9 cellular contexts compared by ENCODE assay signal in genomic region chr6:25942561-25943147, GRCh38. TPM values are rescaled to one million over a fixed set of nuclear protein-coding genes. Genes with fewer than 3 reads are reported as not detected.
DNase-seq lines count a peak whose midpoint lies in the region; ATAC-seq and TF ChIP-seq lines count a peak whose summit lies in the region.
"Had no signal": no experiment of that assay in that cellular context is flagged by ENCODE, and none has a peak within 500 bp of the region (broad histone marks: within the 10 kb centered on the region; RNA-seq: fewer than 3 reads in every experiment).

No MANE protein-coding gene starts in this region.

- no peak overlapping the region for H3K27ac ChIP-seq in IMR-90 (ENCODE audit: insufficient read depth, low read length)
- H3K27ac ChIP-seq: neutrophil had no signal

- H3K9me3 ChIP-seq in IMR-90 (ENCODE audit: control insufficient read depth, insufficient read depth, low read length), result no peaks in the 10 kb centered on the region
- H3K9me3 ChIP-seq: neutrophil had no signal

- H3K56ac ChIP-seq in IMR-90 (ENCODE audit: extremely low read depth, insufficient read depth, low read length), result no peak overlapping the region

- no peak overlapping the region for H3K4me3 ChIP-seq in IMR-90 (ENCODE audit: insufficient read depth, low read depth, low read length)
- no peak overlapping the region for H3K4me3 ChIP-seq in fibroblast of mammary gland (ENCODE audit: control insufficient read depth, low read depth, low read length)

- CTCF ChIA-PET in IMR-90 (lab: Yijun Ruan, JAX), result no interaction called here

- TF ChIP-seq CTCF in IMR-90 (conservative IDR thresholded peaks at IDR 0.05; ENCODE audit: low read depth, low read length), result peak; percentile 69
- peak; percentile 73 for TF ChIP-seq CTCF in fibroblast of mammary gland (conservative IDR thresholded peaks at IDR 0.05; ENCODE audit: control insufficient read depth, insufficient read depth, low read depth, low read length)

- ATAC-seq in IMR-90 (ENCODE audit: low read depth), result peak; percentile 64
- ATAC-seq in stimulated activated effector memory CD8-positive, alpha-beta T cell treated with anti-CD3 and anti-CD28 coated beads, Interleukin-12 subunit alpha, Interleukin-12 subunit beta, amount 100 ng/mL, for 72 hours, result peak; percentile 49
- ATAC-seq in HG02759 (IDR thresholded peaks at IDR 0.05; ENCODE audit: unreplicated experiment), result no peak
- no peak for ATAC-seq in GM18861 (IDR thresholded peaks at IDR 0.05; ENCODE audit: unreplicated experiment)

- POLR2A ChIA-PET in IMR-90 (lab: Charles Lee; ENCODE audit: unreplicated experiment), result no interaction called here

- H2AK5ac ChIP-seq in IMR-90 (ENCODE audit: low read depth, low read length), result no peak overlapping the region

- in situ Hi-C loops in IMR-90 (cut with MboI; ENCODE audit: low sequenced_read_pairs), result no loop called here

- no peak overlapping the region for H4K8ac ChIP-seq in IMR-90 (ENCODE audit: low read depth in 2 of 2, low read length in 2 of 2)

- H3K23ac ChIP-seq in IMR-90 (ENCODE audit: low read depth, low read length), result no peak overlapping the region

- no peak overlapping the region for H3K4me2 ChIP-seq in IMR-90 (ENCODE audit: low read depth, low read length)

- no peaks in the 10 kb centered on the region for H3K36me3 Mint-ChIP-seq in stimulated activated effector memory CD8-positive, alpha-beta T cell treated with anti-CD3 and anti-CD28 coated beads, Interleukin-12 subunit alpha, Interleukin-12 subunit beta, amount 100 ng/mL, for 72 hours

- TF ChIP-seq POLR2A in IMR-90 (IDR thresholded peaks at IDR 0.05; ENCODE audit: low read depth, low read length), result no peak

- H3K4me1 ChIP-seq in IMR-90 (ENCODE audit: control insufficient read depth, insufficient read depth, low read length), result no peaks in the 10 kb centered on the region

- BruUV-seq in IMR-90 (replicated peaks; lab: Mats Ljungman, UMichigan), result no TSS peak

- no peak overlapping the region for H4K5ac ChIP-seq in IMR-90 (ENCODE audit: low read depth, low read length)

- TF ChIP-seq RAD21 in IMR-90 (IDR thresholded peaks at IDR 0.05; ENCODE audit: low read length), result peak; percentile 76

- H3K36me3 ChIP-seq in IMR-90 (ENCODE audit: control insufficient read depth, insufficient read depth, low read length), result no peaks in the 10 kb centered on the region
- H3K36me3 ChIP-seq: neutrophil had no signal

- H4K20me1 ChIP-seq in IMR-90 (ENCODE audit: insufficient read depth, low read length), result no peaks in the 10 kb centered on the region

- H2AK9ac ChIP-seq in IMR-90 (replicated peaks; ENCODE audit: low read depth, low read length, poor library complexity), result no peak overlapping the region

- H3K14ac ChIP-seq in IMR-90 (replicated peaks; ENCODE audit: low read depth, low read length), result no peak overlapping the region

- peaks cover 2% of the 10 kb centered on the region for H3K9me3 Mint-ChIP-seq in stimulated activated effector memory CD8-positive, alpha-beta T cell treated with anti-CD3 and anti-CD28 coated beads, Interleukin-12 subunit alpha, Interleukin-12 subunit beta, amount 100 ng/mL, for 72 hours

- no peak overlapping the region for H3K4ac ChIP-seq in IMR-90 (ENCODE audit: low read depth, low read length)

- no peak overlapping the region for H2BK5ac ChIP-seq in IMR-90 (ENCODE audit: low read depth, low read length, poor library complexity, severe bottlenecking)

- DNase-seq in DMS153 (lab: John Stamatoyannopoulos, UW) (peak; percentile 57), IMR-90 (peak; percentile 55), RPMI7951 (ENCODE audit: low read depth) (peak; percentile 50), fibroblast of mammary gland (ENCODE audit: low read depth) (peak; percentile 75)
- DNase-seq in stimulated activated effector memory CD8-positive, alpha-beta T cell treated with anti-CD3 and anti-CD28 coated beads, Interleukin-12 subunit alpha, Interleukin-12 subunit beta, amount 100 ng/mL, for 72 hours (ENCODE audit: low spot score in 2 of 2), result peak in 1 of 2 donors; percentile 12
- no peak for DNase-seq in effector CD8-positive, alpha-beta T cell (lab: John Stamatoyannopoulos, UW)

- no peak overlapping the region for H2BK120ac ChIP-seq in IMR-90 (ENCODE audit: low read depth, low read length)

- no peaks in the 10 kb centered on the region; the same call in 1 of the 2 replicates for H3K27me3 ChIP-seq in IMR-90 (ENCODE audit: control insufficient read depth, insufficient read depth, low read length)
- H3K27me3 ChIP-seq: neutrophil had no signal

- H4K91ac ChIP-seq in IMR-90 (ENCODE audit: insufficient read depth, low read depth, low read length), result no peak overlapping the region

- H3K9me1 ChIP-seq in IMR-90 (ENCODE audit: insufficient read depth, low read length), result no peaks in the 10 kb centered on the region

- no peak overlapping the region for H2BK20ac ChIP-seq in IMR-90 (ENCODE audit: low read depth, low read length)

- H3K9ac ChIP-seq in IMR-90 (ENCODE audit: low read depth, low read length), result no peak overlapping the region

- H3K4me1 Mint-ChIP-seq in stimulated activated effector memory CD8-positive, alpha-beta T cell treated with anti-CD3 and anti-CD28 coated beads, Interleukin-12 subunit alpha, Interleukin-12 subunit beta, amount 100 ng/mL, for 72 hours, result peaks cover 23% of the 10 kb centered on the region

- no peaks in the 10 kb centered on the region for H3K79me1 ChIP-seq in IMR-90 (ENCODE audit: low read depth in 1 of 2, low read length in 2 of 2)

- intact Hi-C loops in IMR-90 (cut with micrococcal nuclease), result loop anchor here (1.0 kb wide), 2 partner anchors 154 to 222 kb away; no protein-coding TSS in a partner anchor

- no peak overlapping the region for H3K4me3 Mint-ChIP-seq in stimulated activated effector memory CD8-positive, alpha-beta T cell treated with anti-CD3 and anti-CD28 coated beads, Interleukin-12 subunit alpha, Interleukin-12 subunit beta, amount 100 ng/mL, for 72 hours

- no peak overlapping the region for H2BK15ac ChIP-seq in IMR-90 (ENCODE audit: low read depth, low read length)

- H2AFZ ChIP-seq in IMR-90 (replicated peaks; ENCODE audit: low read length, poor library complexity), result no peak overlapping the region

- no peak overlapping the region for H3K18ac ChIP-seq in IMR-90 (ENCODE audit: low read depth, low read length)

- dilution Hi-C loops in IMR-90 (cut with HindIII; ENCODE audit: low sequenced_read_pairs, unreplicated experiment), result no loop called here

- no peak overlapping the region for H3K27ac Mint-ChIP-seq in stimulated activated effector memory CD8-positive, alpha-beta T cell treated with anti-CD3 and anti-CD28 coated beads, Interleukin-12 subunit alpha, Interleukin-12 subunit beta, amount 100 ng/mL, for 72 hours

- WGBS in IMR-90 (ENCODE audit: extremely low coverage in 2 of 2, insufficient read length in 1 of 2), 2 experiments, result no CpG with 5 or more reads among the region's 3 CpGs

TF ChIP-seq in IMR-90, 13 proteins besides CTCF, POLR2A, EP300 and RAD21:
- peak; percentile 39; the same call in 1 of the 2 replicates for TF ChIP-seq SMC3 (IDR thresholded peaks at IDR 0.05; ENCODE audit: low read depth, low read length)
- TF ChIP-seq ELK1 (IDR thresholded peaks at IDR 0.05; ENCODE audit: borderline replicate concordance, low read depth, low read length), result no peak

RNA-seq across cellular contexts. Expression of gene SLC17A2, which starts 12.2 kb away (rescaled TPM):
- total RNA-seq in IMR-90 (2012; rRNA removed), result not detected in 2 replicates
- not detected in 2 replicates for polyA plus RNA-seq in IMR-90 (2012; rRNA removed)
- polyA plus RNA-seq in IMR-90 (2012; cell fraction: cytosol; rRNA removed), result not detected in 2 replicates
- polyA plus RNA-seq in IMR-90 (2012; cell fraction: nucleus; rRNA removed; ENCODE audit: low replicate concordance), result not detected in 2 replicates
- total RNA-seq in RPMI7951 (2014; rRNA removed; shearing (Covaris generic)), result not detected in 2 replicates

RNA-seq across cellular contexts. Expression of gene TRIM38, which starts 19.9 kb away (rescaled TPM):
- 6.3 and 6.7 TPM in 2 replicates for total RNA-seq in IMR-90 (2012; rRNA removed)
- 3.3 and 4.1 TPM in 2 replicates for polyA plus RNA-seq in IMR-90 (2012; rRNA removed)
- 0.90 and 1.1 TPM in 2 replicates for polyA plus RNA-seq in IMR-90 (2012; cell fraction: cytosol; rRNA removed)
- polyA plus RNA-seq in IMR-90 (2012; cell fraction: nucleus; rRNA removed; ENCODE audit: low replicate concordance), result 2.4 and 14.2 TPM in 2 replicates
- total RNA-seq in RPMI7951 (2014; rRNA removed; shearing (Covaris generic)), result 7.7 and 9.1 TPM in 2 replicates

Comparison
In these comparisons a context has a peak if more than half of its experiments do, and no peak if none do; other contexts are left out.
1. ATAC-seq: peak in IMR-90 (single experiment) and stimulated activated effector memory CD8-positive, alpha-beta T cell treated with anti-CD3 and anti-CD28 coated beads, Interleukin-12 subunit alpha, Interleukin-12 subunit beta, amount 100 ng/mL, for 72 hours (single experiment); none in HG02759 (single experiment) and GM18861 (single experiment).